8 cellular contexts compared by ENCODE assay signal in the genomic region with DNA sequence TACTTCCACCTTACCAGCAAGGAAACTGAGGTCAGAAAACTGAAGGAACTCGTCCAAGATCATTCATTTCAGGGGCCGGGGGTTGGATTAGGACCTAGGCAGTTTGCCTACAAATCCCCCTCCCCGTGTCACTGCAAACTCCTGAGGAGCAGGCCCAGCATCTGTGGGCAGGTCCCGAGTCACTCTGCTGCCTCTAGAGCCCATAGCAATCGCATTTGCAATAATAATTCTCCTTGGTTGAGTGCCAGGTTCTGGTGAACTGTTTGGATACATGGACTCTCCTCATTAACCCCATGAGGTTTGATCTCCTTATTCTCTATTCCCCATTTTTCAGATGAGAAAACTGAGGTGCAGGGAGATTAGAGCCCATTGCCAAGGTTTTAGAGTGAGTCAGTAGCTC. TPM values are rescaled to one million over a fixed set of nuclear protein-coding genes. Genes with fewer than 3 reads are reported as not detected.
DNase-seq lines count a peak whose midpoint lies in the region; ATAC-seq and TF ChIP-seq lines count a peak whose summit lies in the region.

No MANE protein-coding gene starts in this region.

- no peak for TF ChIP-seq CTCF in chondrocyte (IDR thresholded peaks at IDR 0.05)

- H3K27ac Mint-ChIP-seq in chondrocyte (ENCODE audit: unreplicated experiment) = peak overlapping the region; percentile 29

- H3K9ac ChIP-seq in muscle layer of colon (ENCODE audit: low read length) = peak overlapping the region; percentile 44

- peaks cover 3% of the 10 kb centered on the region for H3K36me3 Mint-ChIP-seq in chondrocyte (ENCODE audit: low read depth)

- ATAC-seq in GM18861 (IDR thresholded peaks at IDR 0.05; ENCODE audit: unreplicated experiment) = no peak
- ATAC-seq in GM21717 (IDR thresholded peaks at IDR 0.05; ENCODE audit: unreplicated experiment) = no peak

- DNase-seq in ELR (ENCODE audit: low read depth) (peak; percentile 67), NAMALWA (ENCODE audit: low spot score) (peak; percentile 38), chondrocyte (ENCODE audit: low spot score) (no peak), NCI-H1694 (lab: John Stamatoyannopoulos, UW) (no peak)
- no peak for DNase-seq in activated CD4-positive, CD25-positive, alpha-beta regulatory T cell treated with anti-CD3 and anti-CD28 coated beads, Interleukin-2, amount 50 U/mL, for 72 hours

- peaks cover 12% of the 10 kb centered on the region for H3K4me1 Mint-ChIP-seq in chondrocyte (ENCODE audit: low read depth)

- no peaks in the 10 kb centered on the region for H3K9me3 ChIP-seq in muscle layer of colon (ENCODE audit: low read length)

- peak overlapping the region; percentile 89 for H3K4me3 Mint-ChIP-seq in chondrocyte (ENCODE audit: unreplicated experiment)

- peaks cover 22% of the 10 kb centered on the region for H3K36me3 ChIP-seq in muscle layer of colon (ENCODE audit: insufficient read depth, low read length)

- no peaks in the 10 kb centered on the region for H3K9me3 Mint-ChIP-seq in chondrocyte (ENCODE audit: low read depth)

- H3K27me3 ChIP-seq in muscle layer of colon (ENCODE audit: control insufficient read depth in 1 of 2, insufficient read depth in 2 of 2, low read length in 2 of 2) = no peaks in the 10 kb centered on the region

- peaks cover 23% of the 10 kb centered on the region for H3K4me1 ChIP-seq in muscle layer of colon (ENCODE audit: insufficient read depth, low read length)

- peak overlapping the region; percentile 76 for H3K27ac ChIP-seq in muscle layer of colon (ENCODE audit: low read depth, low read length)

- peak overlapping the region; percentile 73 to 85 for H3K4me3 ChIP-seq in muscle layer of colon (ENCODE audit: low read depth in 1 of 2, low read length in 2 of 2)

- H3K27me3 Mint-ChIP-seq in chondrocyte (ENCODE audit: low read depth) = no peaks in the 10 kb centered on the region

RNA-seq across cellular contexts. Expression of a gene that starts 0.9 kb away (rescaled TPM):
- total RNA-seq in chondrocyte = 64.5 to 78.4 TPM (median 65.5 TPM) in 3 replicates

RNA-seq across cellular contexts. Expression of a gene that starts 8.3 kb away (rescaled TPM):
- 265 to 294 TPM (median 265 TPM) in 3 replicates for total RNA-seq in chondrocyte

RNA-seq across cellular contexts. Expression of a gene that starts 17.1 kb away (rescaled TPM):
- 24.2 to 27.8 TPM (median 26.7 TPM) in 3 replicates for total RNA-seq in chondrocyte

Comparison
In these comparisons a context has a peak if more than half of its experiments do, and no peak if none do; other contexts are left out.
1. DNase-seq: peak in ELR (single experiment) and NAMALWA (single experiment); none in chondrocyte (single experiment), NCI-H1694 (single experiment) and activated CD4-positive, CD25-positive, alpha-beta regulatory T cell treated with anti-CD3 and anti-CD28 coated beads, Interleukin-2, amount 50 U/mL, for 72 hours (single experiment).